24 cellular contexts compared by ENCODE assay signal in the genomic region with DNA sequence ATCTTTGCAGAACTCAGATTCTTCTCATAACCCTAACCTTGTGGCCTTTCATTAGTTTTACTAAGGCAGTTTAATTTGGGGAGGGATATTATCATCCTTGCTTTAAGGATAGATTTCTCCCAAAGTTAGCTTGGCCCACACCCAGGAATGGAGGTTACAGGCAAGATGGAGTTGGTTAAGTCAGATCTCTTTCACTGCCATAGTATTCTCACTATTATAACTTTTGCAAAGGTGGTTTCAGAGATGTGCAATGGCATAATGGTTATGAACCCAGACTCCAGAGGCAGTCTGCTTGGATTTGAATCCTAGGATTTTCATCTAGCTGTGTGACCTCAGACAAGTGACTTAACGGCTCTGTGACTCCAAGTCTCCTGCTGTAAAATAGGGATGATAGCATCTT. TPM values are rescaled to one million over a fixed set of nuclear protein-coding genes. Genes with fewer than 3 reads are reported as not detected.
DNase-seq lines count a peak whose midpoint lies in the region; TF ChIP-seq lines count a peak whose summit lies in the region.
"Had no signal": no experiment of that assay in that cellular context is flagged by ENCODE, and none has a peak within 500 bp of the region (broad histone marks: within the 10 kb centered on the region; RNA-seq: fewer than 3 reads in every experiment).

No MANE protein-coding gene starts in this region.

- H3K27ac ChIP-seq in ACC112 (ENCODE audit: low read depth, low read length) = peak overlapping the region; percentile 86; the same call in 1 of the 2 replicates
- H3K27ac ChIP-seq in endodermal cell (ENCODE audit: low read depth, low read length) = no peak overlapping the region
- H3K27ac ChIP-seq in mesenchymal stem cell (ENCODE audit: low read length, poor library complexity, severe bottlenecking) = no peak overlapping the region
- H3K27ac ChIP-seq: 22Rv1; BLaER1 treated with 17β-estradiol and CSF1 and Interleukin-3, amounts not matched to agents 10 nM and 100 nM; C4-2B had no signal

- H2BK5ac ChIP-seq in mesenchymal stem cell (ENCODE audit: low read depth, low read length, poor library complexity, severe bottlenecking) = no peak overlapping the region

- H3K23ac ChIP-seq in mesenchymal stem cell (ENCODE audit: low read length in 2 of 2) = no peak overlapping the region

- no peak overlapping the region for H3K4me3 Mint-ChIP-seq in endodermal cell
- H3K4me3 Mint-ChIP-seq: B cell; CD4-positive, alpha-beta memory T cell; CD4-positive, CD25-positive, alpha-beta regulatory T cell; CD8-positive, alpha-beta memory T cell had no signal

- H3K36me3 Mint-ChIP-seq in endodermal cell (ENCODE audit: low read depth) = peaks cover 3% of the 10 kb centered on the region

- H4K91ac ChIP-seq in mesenchymal stem cell (ENCODE audit: low read length) = no peak overlapping the region

- no peak for DNase-seq in adipocyte (ENCODE audit: low read depth)
- DNase-seq in endodermal cell = peak; percentile 1
- DNase-seq in mesenchymal stem cell = no peak
- DNase-seq in ACHN = no peak
- DNase-seq in NCI-H524 treated with DMSO at 0.1 percent for 48 hours (lab: John Stamatoyannopoulos, UW) = no peak
- DNase-seq in CD1c-positive myeloid dendritic cell (ENCODE audit: extremely low spot score) = no peak
- DNase-seq: AML-193; CD4-positive, alpha-beta memory T cell; CD4-positive, CD25-positive, alpha-beta regulatory T cell; CD8-positive, alpha-beta memory T cell; COR-L47; DMS 273 treated with DMSO at 0.1 percent for 48 hours; DMS153; DMS53; DMS79; DND-41; EL had no signal

- H3K9me3 Mint-ChIP-seq in endodermal cell = peaks cover 41% of the 10 kb centered on the region

- TF ChIP-seq CTCF in endodermal cell (conservative IDR thresholded peaks at IDR 0.05) = no peak

- H3K4ac ChIP-seq in mesenchymal stem cell (ENCODE audit: low read depth in 1 of 2, low read length in 2 of 2) = no peak overlapping the region

- H2AK5ac ChIP-seq in mesenchymal stem cell (ENCODE audit: low read length, severe bottlenecking) = no peak overlapping the region

- peaks cover 25% of the 10 kb centered on the region for H3K4me1 ChIP-seq in ACC112 (ENCODE audit: control insufficient read depth, insufficient read depth, low read length, unreplicated experiment)
- H3K4me1 ChIP-seq in adipocyte (ENCODE audit: control insufficient read depth, insufficient read depth, low read length) = peaks cover 28% of the 10 kb centered on the region
- no peaks in the 10 kb centered on the region for H3K4me1 ChIP-seq in endodermal cell (ENCODE audit: control insufficient read depth, insufficient read depth, low read length)
- no peaks in the 10 kb centered on the region for H3K4me1 ChIP-seq in mesenchymal stem cell (ENCODE audit: control insufficient read depth, insufficient read depth, low read depth, low read length)

- in situ Hi-C loops in ACHN (cut with HindIII; ENCODE audit: low pct_ligation_motif_present, low pct_unique_long_range_greater_than_20kb, low sequenced_read_pairs) = no loop called here

- H3K9me3 ChIP-seq in adipocyte (ENCODE audit: control insufficient read depth, low read length) (peaks cover 16% of the 10 kb centered on the region), endodermal cell (ENCODE audit: control insufficient read depth, low read length) (peaks cover 18% of the 10 kb centered on the region), mesenchymal stem cell (ENCODE audit: control insufficient read depth, low read length) (peaks cover 20% of the 10 kb centered on the region)

- no peak overlapping the region for H2BK120ac ChIP-seq in mesenchymal stem cell (ENCODE audit: low read depth, low read length)

- H3K27me3 ChIP-seq in ACC112 (ENCODE audit: insufficient read depth, low read length) = no peaks in the 10 kb centered on the region
- no peaks in the 10 kb centered on the region for H3K27me3 ChIP-seq in adipocyte (replicated peaks; ENCODE audit: control insufficient read depth, insufficient read depth, low read length)
- no peaks in the 10 kb centered on the region for H3K27me3 ChIP-seq in endodermal cell (ENCODE audit: control insufficient read depth, insufficient read depth, low read length, poor library complexity, severe bottlenecking)
- H3K27me3 ChIP-seq in mesenchymal stem cell (ENCODE audit: control insufficient read depth in 1 of 2, insufficient read depth in 1 of 2, low read length in 2 of 2) = no peaks in the 10 kb centered on the region
- H3K27me3 ChIP-seq: BLaER1 treated with 17β-estradiol and CSF1 and Interleukin-3, amounts not matched to agents 10 nM and 100 nM had no signal

- WGBS in endodermal cell (ENCODE audit: insufficient coverage in 1 of 2, insufficient read length in 1 of 2), 2 experiments = 93 to 100% methylated on average over 1 of the region's 1 CpG
- 90% methylated on average over 1 of the region's 1 CpG for WGBS in mesenchymal stem cell

- no peak overlapping the region for H3K4me2 ChIP-seq in mesenchymal stem cell (ENCODE audit: low read length, poor library complexity, severe bottlenecking)
- H3K4me2 ChIP-seq: A549; BLaER1 treated with 17β-estradiol and CSF1 and Interleukin-3, amounts not matched to agents 10 nM and 100 nM had no signal

- no peak overlapping the region for H3K14ac ChIP-seq in mesenchymal stem cell (ENCODE audit: low read length in 2 of 2)

- no peak overlapping the region for H3K18ac ChIP-seq in mesenchymal stem cell (ENCODE audit: low read depth in 1 of 2, low read length in 2 of 2)

- no peak overlapping the region for H2BK12ac ChIP-seq in mesenchymal stem cell (ENCODE audit: low read length in 2 of 2)

- H3K4me3 ChIP-seq in ACC112 (ENCODE audit: low read depth, low read length) (no peak overlapping the region), adipocyte (ENCODE audit: low read length) (no peak overlapping the region), endodermal cell (ENCODE audit: low read length) (no peak overlapping the region), mesenchymal stem cell (ENCODE audit: insufficient read depth in 1 of 2, low read depth in 1 of 2, low read length in 2 of 2) (no peak overlapping the region)
- H3K4me3 ChIP-seq: A549; BLaER1 treated with 17β-estradiol and CSF1 and Interleukin-3, amounts not matched to agents 10 nM and 100 nM; GM12878 had no signal

- H3K79me1 ChIP-seq in mesenchymal stem cell (replicated peaks; ENCODE audit: low read length, poor library complexity, severe bottlenecking) = no peaks in the 10 kb centered on the region

- H3K27ac Mint-ChIP-seq in endodermal cell = no peak overlapping the region
- H3K27ac Mint-ChIP-seq: B cell; CD4-positive, alpha-beta memory T cell; CD4-positive, CD25-positive, alpha-beta regulatory T cell; CD8-positive, alpha-beta memory T cell had no signal

- no peaks in the 10 kb centered on the region for H3K79me2 ChIP-seq in ACC112 (ENCODE audit: control insufficient read depth, insufficient read depth, low read length, unreplicated experiment)

- H4K8ac ChIP-seq in mesenchymal stem cell (ENCODE audit: low read length) = no peak overlapping the region

- no peaks in the 10 kb centered on the region for H3K27me3 Mint-ChIP-seq in endodermal cell (ENCODE audit: insufficient read depth)
- H3K27me3 Mint-ChIP-seq: B cell; CD4-positive, CD25-positive, alpha-beta regulatory T cell had no signal

- no peaks in the 10 kb centered on the region for H3K4me1 Mint-ChIP-seq in endodermal cell
- H3K4me1 Mint-ChIP-seq: B cell; CD4-positive, alpha-beta memory T cell had no signal

- H2AFZ ChIP-seq in ACC112 (ENCODE audit: low read length, unreplicated experiment) (no peak overlapping the region), mesenchymal stem cell (ENCODE audit: low read depth, low read length) (no peak overlapping the region)

- H3K36me3 ChIP-seq in ACC112 (ENCODE audit: insufficient read depth, low read length) (no peaks in the 10 kb centered on the region), adipocyte (ENCODE audit: control insufficient read depth, insufficient read depth, low read length, severe bottlenecking) (no peaks in the 10 kb centered on the region), endodermal cell (ENCODE audit: control insufficient read depth, insufficient read depth, low read length) (no peaks in the 10 kb centered on the region), mesenchymal stem cell (ENCODE audit: control insufficient read depth in 1 of 2, insufficient read depth in 2 of 2, low read depth in 1 of 2, low read length in 2 of 2) (no peaks in the 10 kb centered on the region)

- no peak overlapping the region for H2BK15ac ChIP-seq in mesenchymal stem cell (ENCODE audit: low read depth, poor library complexity, severe bottlenecking)

- H3K9ac ChIP-seq in adipocyte (ENCODE audit: low read length) (peak overlapping the region; percentile 70), endodermal cell (ENCODE audit: extremely low read depth, low read length, poor library complexity, severe bottlenecking) (no peak overlapping the region), mesenchymal stem cell (ENCODE audit: low read length) (peak overlapping the region; percentile 79)
- H3K9ac ChIP-seq: BLaER1 treated with 17β-estradiol and CSF1 and Interleukin-3, amounts not matched to agents 10 nM and 100 nM had no signal

RNA-seq across cellular contexts. Expression of a gene that starts 48.7 kb away (rescaled TPM):
- 100 to 1,000 TPM; 123 to 138 TPM for total RNA-seq in endodermal cell
- 152 TPM for polyA plus RNA-seq in endodermal cell (2013, experiment 1 of 2)
- polyA plus RNA-seq in endodermal cell (2013, experiment 2 of 2) = 145 TPM
- 241 TPM for polyA plus RNA-seq in mesenchymal stem cell (2013, experiment 1 of 2)
- polyA plus RNA-seq in mesenchymal stem cell (2013, experiment 2 of 2) = 246 TPM
